Comparison of ENCODE assay signal across 24 cellular contexts in genomic region chr2:39934851-39935250, GRCh38.
"Had no signal": no experiment of that assay in that cellular context is flagged by ENCODE, and none has a peak within 500 bp of the region (broad histone marks: within the 10 kb centered on the region; RNA-seq: fewer than 3 reads in every experiment).

No MANE protein-coding gene starts in this region.

- DNase-seq: colonic mucosa; dermis blood vessel endothelial cell; effector memory CD4-positive, alpha-beta T cell; esophagus squamous epithelium; foreskin melanocyte; kidney; natural killer cell; occipital lobe; ovary; posterior cingulate gyrus; psoas muscle; right cardiac atrium; sigmoid colon; stimulated activated CD4-positive, alpha-beta T cell treated with anti-CD3 and anti-CD28 coated beads, Interleukin-2, amount 100 ng/mL, for 24 hours; stimulated activated CD4-positive, alpha-beta T cell treated with anti-CD3 and anti-CD28 coated beads, Interleukin-4, amount 100 ng/mL, for 24 hours; stomach; thyroid gland; trophoblast cell had no signal

- FAIRE-seq: endothelial cell of umbilical vein, kidney had no signal

- H3K27ac ChIP-seq: colonic mucosa, esophagus squamous epithelium, ovary, psoas muscle, sigmoid colon, stomach, thyroid gland, vagina had no signal

- H3K9me3 Mint-ChIP-seq: memory B cell; natural killer cell; stimulated activated effector memory CD8-positive, alpha-beta T cell treated with anti-CD3 and anti-CD28 coated beads, Interleukin-12 subunit alpha, Interleukin-12 subunit beta, amount 100 ng/mL, for 72 hours had no signal

- H3K9me3 ChIP-seq: colonic mucosa, esophagus squamous epithelium, ovary, psoas muscle, sigmoid colon, stomach, thyroid gland, vagina had no signal

- H3K4me3 ChIP-seq: colonic mucosa, esophagus squamous epithelium, lung, ovary, psoas muscle, sigmoid colon, stomach, thyroid gland, vagina had no signal

- H3K27me3 ChIP-seq: colonic mucosa, esophagus squamous epithelium, ovary, sigmoid colon, stomach, thyroid gland, vagina had no signal

- H3K4me1 ChIP-seq: colonic mucosa, esophagus squamous epithelium, psoas muscle, sigmoid colon, stomach, thyroid gland, vagina had no signal

- H3K4me1 Mint-ChIP-seq: memory B cell; natural killer cell; stimulated activated effector memory CD8-positive, alpha-beta T cell treated with anti-CD3 and anti-CD28 coated beads, Interleukin-12 subunit alpha, Interleukin-12 subunit beta, amount 100 ng/mL, for 72 hours had no signal

- ATAC-seq: left lobe of liver; natural killer cell; psoas muscle; right cardiac atrium; stimulated activated effector memory CD8-positive, alpha-beta T cell treated with anti-CD3 and anti-CD28 coated beads, Interleukin-12 subunit alpha, Interleukin-12 subunit beta, amount 100 ng/mL, for 72 hours had no signal

- H3K4me3 Mint-ChIP-seq: memory B cell; natural killer cell; stimulated activated effector memory CD8-positive, alpha-beta T cell treated with anti-CD3 and anti-CD28 coated beads, Interleukin-12 subunit alpha, Interleukin-12 subunit beta, amount 100 ng/mL, for 72 hours had no signal

- H3K36me3 Mint-ChIP-seq: memory B cell; natural killer cell; stimulated activated effector memory CD8-positive, alpha-beta T cell treated with anti-CD3 and anti-CD28 coated beads, Interleukin-12 subunit alpha, Interleukin-12 subunit beta, amount 100 ng/mL, for 72 hours had no signal

- H3K27ac Mint-ChIP-seq: memory B cell; natural killer cell; stimulated activated effector memory CD8-positive, alpha-beta T cell treated with anti-CD3 and anti-CD28 coated beads, Interleukin-12 subunit alpha, Interleukin-12 subunit beta, amount 100 ng/mL, for 72 hours had no signal

- H3K36me3 ChIP-seq: colonic mucosa, esophagus squamous epithelium, ovary, sigmoid colon, stomach, thyroid gland, vagina had no signal
